ENCODE assay signal across 1 cellular context in genomic region chr7:121195010-121195409, GRCh38.
TF ChIP-seq lines count a peak whose summit lies in the region.

No MANE protein-coding gene starts in this region.

TF ChIP-seq in K562, 482 proteins besides CTCF, POLR2A, EP300 and RAD21 (continued from another document):
- no peak for TF ChIP-seq TEAD1 (CRISPR knock-in tag; IDR thresholded peaks at IDR 0.05)
